In the genomic region with DNA sequence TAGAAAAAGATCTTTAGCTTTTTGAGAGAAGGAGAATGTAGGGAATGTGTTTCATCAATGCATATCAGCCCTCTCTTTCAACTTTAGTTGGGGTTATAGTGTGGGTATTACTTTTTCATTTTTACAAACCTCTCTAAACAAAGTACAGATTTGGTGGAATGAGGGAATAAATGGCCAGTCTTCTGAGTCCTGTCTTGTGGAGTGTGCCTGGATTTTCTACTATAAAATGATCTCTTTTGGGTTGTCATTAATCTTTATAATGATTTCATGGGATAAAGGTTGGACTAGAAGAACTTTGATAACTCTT, we compare ENCODE assay signal across 11 cellular contexts.
DNase-seq lines count a peak whose midpoint lies in the region; TF ChIP-seq lines count a peak whose summit lies in the region.
"Had no signal": no experiment of that assay in that cellular context is flagged by ENCODE, and none has a peak within 500 bp of the region (broad histone marks: within the 10 kb centered on the region; RNA-seq: fewer than 3 reads in every experiment).

No MANE protein-coding gene starts in this region.

- no peak overlapping the region for H3K27ac ChIP-seq in DOHH2 (ENCODE audit: low read depth, low read length)
- no peak overlapping the region for H3K27ac ChIP-seq in GM23248
- H3K27ac ChIP-seq in PC-9 = no peak overlapping the region
- H3K27ac ChIP-seq: adrenal gland, neutrophil had no signal

- H3K4me1 ChIP-seq in DOHH2 (ENCODE audit: control insufficient read depth, low read length) (no peaks in the 10 kb centered on the region), GM23248 (ENCODE audit: insufficient read depth) (0 out of 2 replicates have a peak, but pooled peaks cover 8% of the 10 kb centered on the region), PC-9 (replicated peaks; ENCODE audit: insufficient read depth) (no peaks in the 10 kb centered on the region)
- H3K4me1 ChIP-seq: adrenal gland had no signal

- peaks cover 4% of the 10 kb centered on the region for H3K4me1 Mint-ChIP-seq in mesothelial cell of epicardium
- H3K4me1 Mint-ChIP-seq: activated CD8-positive, alpha-beta memory T cell treated with anti-CD3 and anti-CD28 coated beads, Interleukin-2, amount 10 ng/mL, durations not matched to agents 7 days and 5 days had no signal

- H3K9me3 Mint-ChIP-seq in mesothelial cell of epicardium = no peaks in the 10 kb centered on the region

- H3K4me2 ChIP-seq in DOHH2 (ENCODE audit: low read length) (no peak overlapping the region), GM23248 (ENCODE audit: unreplicated experiment) (peak overlapping the region; percentile 63), PC-9 (no peak overlapping the region)

- BruUV-seq in PC-9 (replicated peaks; lab: Mats Ljungman, UMichigan) = no TSS peak

- H3K27me3 ChIP-seq in DOHH2 (ENCODE audit: control insufficient read depth, low read length) (peaks cover 5% of the 10 kb centered on the region; the same call in 1 of the 2 replicates), GM23248 (replicated peaks; ENCODE audit: insufficient read depth) (no peaks in the 10 kb centered on the region), PC-9 (ENCODE audit: insufficient read depth, low read depth) (no peaks in the 10 kb centered on the region)
- H3K27me3 ChIP-seq: neutrophil had no signal

- H3K36me3 Mint-ChIP-seq in mesothelial cell of epicardium = no peaks in the 10 kb centered on the region
- H3K36me3 Mint-ChIP-seq: activated CD8-positive, alpha-beta memory T cell treated with anti-CD3 and anti-CD28 coated beads, Interleukin-2, amount 10 ng/mL, durations not matched to agents 7 days and 5 days had no signal

- H3K9me3 ChIP-seq in DOHH2 (ENCODE audit: control insufficient read depth, insufficient read depth, low read length) (no peaks in the 10 kb centered on the region), GM23248 (ENCODE audit: low read depth) (no peaks in the 10 kb centered on the region), PC-9 (ENCODE audit: insufficient read depth, low read depth) (no peaks in the 10 kb centered on the region)
- H3K9me3 ChIP-seq: adrenal gland, neutrophil had no signal

- TF ChIP-seq CTCF in DOHH2 (IDR thresholded peaks at IDR 0.05; ENCODE audit: low read depth, low read length, poor library complexity, severe bottlenecking) = peak; percentile 9
- peak; percentile 37; the same call in 1 of the 2 replicates for TF ChIP-seq CTCF in PC-9 (conservative IDR thresholded peaks at IDR 0.05)
- peak; percentile 56 for TF ChIP-seq CTCF in mesothelial cell of epicardium (IDR thresholded peaks at IDR 0.05; ENCODE audit: unreplicated experiment)

- H3K9me2 ChIP-seq in DOHH2 (replicated peaks; ENCODE audit: control insufficient read depth, low read length) (no peaks in the 10 kb centered on the region), GM23248 (ENCODE audit: insufficient read depth) (no peaks in the 10 kb centered on the region), PC-9 (ENCODE audit: insufficient read depth) (no peaks in the 10 kb centered on the region)

- H3F3A ChIP-seq in DOHH2 (ENCODE audit: control insufficient read depth, insufficient read depth) (no peaks in the 10 kb centered on the region), GM23248 (ENCODE audit: insufficient read depth) (no peaks in the 10 kb centered on the region), PC-9 (ENCODE audit: insufficient read depth, low read depth) (no peaks in the 10 kb centered on the region)

- in situ Hi-C loops in GM23248 (cut with MboI) = loop anchor here (25.0 kb wide), 1 partner anchor 1266 kb away; no protein-coding TSS in a partner anchor

- POLR2A ChIA-PET in PC-9 (lab: Charles Lee; ENCODE audit: unreplicated experiment) = no interaction called here

- no peak overlapping the region for H3K9ac ChIP-seq in GM23248

- intact Hi-C loops in PC-9 (cut with micrococcal nuclease; ENCODE audit: unreplicated experiment) = loop anchor here (1.0 to 5.0 kb wide), 4 partner anchors 226 to 1931 kb away; no protein-coding TSS in a partner anchor

- H3K79me2 ChIP-seq in DOHH2 (ENCODE audit: control insufficient read depth, low read length) (no peaks in the 10 kb centered on the region), GM23248 (ENCODE audit: insufficient read depth) (no peaks in the 10 kb centered on the region), PC-9 (ENCODE audit: low read depth) (no peaks in the 10 kb centered on the region)

- H3K27ac Mint-ChIP-seq in mesothelial cell of epicardium = no peak overlapping the region
- H3K27ac Mint-ChIP-seq: activated CD8-positive, alpha-beta memory T cell treated with anti-CD3 and anti-CD28 coated beads, Interleukin-2, amount 10 ng/mL, durations not matched to agents 7 days and 5 days had no signal

- DNase-seq in GM23248 (no peak), PC-9 (no peak), mesothelial cell of epicardium (ENCODE audit: low spot score in 2 of 2, unreplicated experiment in 2 of 2) (no peak), cerebellar nuclear complex (lab: John Stamatoyannopoulos, UW) (no peak), HCEC 1CT (no peak), globus pallidus (ENCODE audit: low spot score) (no peak)
- no peak for DNase-seq in activated effector memory CD4-positive, alpha-beta T cell treated with Interleukin-2 at 50 U/mL for 16 hours

- H3K4me3 ChIP-seq in DOHH2 (ENCODE audit: low read length) = no peak overlapping the region
- H3K4me3 ChIP-seq in GM23248 = peak overlapping the region; percentile 33; the same call in 1 of the 2 replicates
- no peak overlapping the region for H3K4me3 ChIP-seq in PC-9
- H3K4me3 ChIP-seq: adrenal gland had no signal

- no peak overlapping the region for H3K4me3 Mint-ChIP-seq in mesothelial cell of epicardium
- H3K4me3 Mint-ChIP-seq: activated CD8-positive, alpha-beta memory T cell treated with anti-CD3 and anti-CD28 coated beads, Interleukin-2, amount 10 ng/mL, durations not matched to agents 7 days and 5 days had no signal

- peaks cover 22% of the 10 kb centered on the region for H3K27me3 Mint-ChIP-seq in mesothelial cell of epicardium (ENCODE audit: low read depth)

- CTCF ChIA-PET in PC-9 (lab: Charles Lee) = no interaction called here

- H4K20me1 ChIP-seq in DOHH2 (ENCODE audit: control insufficient read depth, insufficient read depth, low read depth, low read length) = no peaks in the 10 kb centered on the region
- no peaks in the 10 kb centered on the region for H4K20me1 ChIP-seq in GM23248 (ENCODE audit: insufficient read depth)
- no peaks in the 10 kb centered on the region for H4K20me1 ChIP-seq in PC-9 (ENCODE audit: insufficient read depth)

- H2AFZ ChIP-seq in GM23248 = peak overlapping the region; percentile 80
- no peak overlapping the region for H2AFZ ChIP-seq in PC-9

- H3K36me3 ChIP-seq in DOHH2 (ENCODE audit: control insufficient read depth, low read length) = no peaks in the 10 kb centered on the region
- H3K36me3 ChIP-seq in GM23248 (ENCODE audit: low read depth) = no peaks in the 10 kb centered on the region
- no peaks in the 10 kb centered on the region for H3K36me3 ChIP-seq in PC-9 (ENCODE audit: low read depth)
- H3K36me3 ChIP-seq: adrenal gland, neutrophil had no signal
